15 cellular contexts compared by ENCODE assay signal in genomic region chr11:77418981-77419592, GRCh38. TPM values are rescaled to one million over a fixed set of nuclear protein-coding genes. Genes with fewer than 3 reads are reported as not detected.
DNase-seq lines count a peak whose midpoint lies in the region; ATAC-seq and TF ChIP-seq lines count a peak whose summit lies in the region.
"Had no signal": no experiment of that assay in that cellular context is flagged by ENCODE, and none has a peak within 500 bp of the region (broad histone marks: within the 10 kb centered on the region; RNA-seq: fewer than 3 reads in every experiment).

No MANE protein-coding gene starts in this region.

- intact Hi-C loops in esophagus muscularis mucosa (cut with DNase I) = loop anchor here (10.0 kb wide), 1 partner anchor 64 kb away; no protein-coding TSS in a partner anchor

- H3K4me1 ChIP-seq in BLaER1 treated with 17β-estradiol and CSF1 and Interleukin-3, amounts not matched to agents 10 nM and 100 nM = peaks cover 21 to 43% (median 34%) of the 10 kb centered on the region in 10 experiments
- H3K4me1 ChIP-seq in esophagus muscularis mucosa = peaks cover 0 to 11% (median 8%) of the 10 kb centered on the region in 4 donors
- H3K4me1 ChIP-seq: ascending aorta, uterus had no signal

- no peaks in the 10 kb centered on the region for H3K36me3 ChIP-seq in BLaER1 treated with 17β-estradiol and CSF1 and Interleukin-3, amounts not matched to agents 10 nM and 100 nM
- no peaks in the 10 kb centered on the region for H3K36me3 ChIP-seq in esophagus muscularis mucosa
- H3K36me3 ChIP-seq: ascending aorta, uterus had no signal

- peak overlapping the region in 3 of 11 experiments; percentile 12 to 33 (median 24); a peak in 2 of 22 replicates for H3K27ac ChIP-seq in BLaER1 treated with 17β-estradiol and CSF1 and Interleukin-3, amounts not matched to agents 10 nM and 100 nM
- H3K27ac ChIP-seq in esophagus muscularis mucosa (replicated peaks in 1 of 4) = no peak overlapping the region
- H3K27ac ChIP-seq: ascending aorta, uterus had no signal

- 80% methylated on average over 2 of the region's 2 CpGs for WGBS in esophagus muscularis mucosa

- no peaks in the 10 kb centered on the region; a peak in 1 of 22 replicates for H4K20me1 ChIP-seq in BLaER1 treated with 17β-estradiol and CSF1 and Interleukin-3, amounts not matched to agents 10 nM and 100 nM

- no peak for TF ChIP-seq POLR2A in esophagus muscularis mucosa (IDR thresholded peaks at IDR 0.05; ENCODE audit: low read depth)

- H3K9me3 ChIP-seq in BLaER1 treated with 17β-estradiol and CSF1 and Interleukin-3, amounts not matched to agents 10 nM and 100 nM (replicated peaks in 1 of 11) = no peaks in the 10 kb centered on the region
- H3K9me3 ChIP-seq in esophagus muscularis mucosa = no peaks in the 10 kb centered on the region
- H3K9me3 ChIP-seq: ascending aorta, uterus had no signal

- no peak for TF ChIP-seq CTCF in fibroblast of pulmonary artery (IDR thresholded peaks at IDR 0.05; ENCODE audit: low read length, missing control alignments)
- TF ChIP-seq CTCF in esophagus muscularis mucosa (IDR thresholded peaks at IDR 0.05) = no peak

- peak; percentile 15 for ATAC-seq in GM21423 (IDR thresholded peaks at IDR 0.05; ENCODE audit: unreplicated experiment)
- no peak for ATAC-seq in GM18502 (IDR thresholded peaks at IDR 0.05; ENCODE audit: poor library complexity, unreplicated experiment)

- no peak for TF ChIP-seq EP300 in esophagus muscularis mucosa (IDR thresholded peaks at IDR 0.05)

- no peak overlapping the region for H3K4me3 ChIP-seq in BLaER1 treated with 17β-estradiol and CSF1 and Interleukin-3, amounts not matched to agents 10 nM and 100 nM
- H3K4me3 ChIP-seq in fibroblast of pulmonary artery (replicated peaks; ENCODE audit: low read depth, low read length) = no peak overlapping the region
- H3K4me3 ChIP-seq in esophagus muscularis mucosa = no peak overlapping the region
- H3K4me3 ChIP-seq: ascending aorta, uterus had no signal

- H3K9ac ChIP-seq in BLaER1 treated with 17β-estradiol and CSF1 and Interleukin-3, amounts not matched to agents 10 nM and 100 nM = no peak overlapping the region

- peak overlapping the region; percentile 11 to 57 (median 39); a peak in 20 of 22 replicates for H3K4me2 ChIP-seq in BLaER1 treated with 17β-estradiol and CSF1 and Interleukin-3, amounts not matched to agents 10 nM and 100 nM

- DNase-seq in HT-29 (ENCODE audit: low spot score) (peak; percentile 24), fibroblast of pulmonary artery (ENCODE audit: low read depth) (peak; percentile 20), cortex of kidney (lab: John Stamatoyannopoulos, UW) (no peak), esophagus muscularis mucosa (ENCODE audit: extremely low spot score) (no peak), T-helper 9 cell (no peak)
- DNase-seq: dermis blood vessel endothelial cell; DND-41; immature natural killer cell; NCI-H226; stimulated activated CD4-positive, alpha-beta T cell treated with anti-CD3 and anti-CD28 coated beads, Interleukin-2, amount 100 ng/mL, for 24 hours; uterus had no signal

- H3K27me3 ChIP-seq in BLaER1 treated with 17β-estradiol and CSF1 and Interleukin-3, amounts not matched to agents 10 nM and 100 nM = no peaks in the 10 kb centered on the region
- no peaks in the 10 kb centered on the region for H3K27me3 ChIP-seq in esophagus muscularis mucosa
- H3K27me3 ChIP-seq: ascending aorta, uterus had no signal

RNA-seq across cellular contexts. Expression of gene PAK1, which starts 54.8 kb away (rescaled TPM):
- 64.3 and 71.5 TPM in 2 replicates for total RNA-seq in HT-29 (2014; rRNA removed; shearing (Covaris generic))
- total RNA-seq in esophagus muscularis mucosa = 10 to 100 TPM; 27.8 to 44.3 (median 36.2) TPM

Comparison
In these comparisons a context has a peak if more than half of its experiments do, and no peak if none do; other contexts are left out.
1. DNase-seq: peak in HT-29 (single experiment) and fibroblast of pulmonary artery (single experiment); none in cortex of kidney (single experiment), esophagus muscularis mucosa (single experiment) and T-helper 9 cell (single experiment).